ENCODE assay signal across 32 cellular contexts in genomic region chr11:125332821-125333220, GRCh38.
"Had no signal": no experiment of that assay in that cellular context is flagged by ENCODE, and none has a peak within 500 bp of the region (broad histone marks: within the 10 kb centered on the region; RNA-seq: fewer than 3 reads in every experiment).

No MANE protein-coding gene starts in this region.

- H3K4me3 Mint-ChIP-seq: activated CD4-positive, alpha-beta memory T cell treated with anti-CD3 and anti-CD28 coated beads, Interleukin-2, amount 10 ng/mL, durations not matched to agents 7 days and 5 days; activated CD8-positive, alpha-beta memory T cell treated with anti-CD3 and anti-CD28 coated beads, Interleukin-2, amount 10 ng/mL, durations not matched to agents 7 days and 5 days; activated naive CD4-positive, alpha-beta T cell treated with anti-CD3 and anti-CD28 coated beads, Interleukin-2, amount 10 ng/mL, durations not matched to agents 7 days and 5 days; activated naive CD8-positive, alpha-beta T cell; activated naive CD8-positive, alpha-beta T cell treated with anti-CD3 and anti-CD28 coated beads, Interleukin-2, amount 50 U/mL, for 24 hours; central memory CD8-positive, alpha-beta T cell had no signal

- H3K27ac ChIP-seq: breast epithelium, WERI-Rb-1 had no signal

- H3K4me3 ChIP-seq: breast epithelium had no signal

- H3K36me3 ChIP-seq: breast epithelium, WERI-Rb-1 had no signal

- H3K9me3 Mint-ChIP-seq: activated CD4-positive, alpha-beta memory T cell treated with anti-CD3 and anti-CD28 coated beads, Interleukin-2, amount 10 ng/mL, durations not matched to agents 7 days and 5 days; activated naive CD4-positive, alpha-beta T cell treated with anti-CD3 and anti-CD28 coated beads, Interleukin-2, amount 10 ng/mL, durations not matched to agents 7 days and 5 days; activated naive CD8-positive, alpha-beta T cell treated with anti-CD3 and anti-CD28 coated beads, Interleukin-2, amount 50 U/mL, for 24 hours; central memory CD8-positive, alpha-beta T cell had no signal

- H3K27ac Mint-ChIP-seq: activated CD4-positive, alpha-beta memory T cell treated with anti-CD3 and anti-CD28 coated beads, Interleukin-2, amount 10 ng/mL, durations not matched to agents 7 days and 5 days; activated CD8-positive, alpha-beta memory T cell treated with anti-CD3 and anti-CD28 coated beads, Interleukin-2, amount 10 ng/mL, durations not matched to agents 7 days and 5 days; activated naive CD4-positive, alpha-beta T cell treated with anti-CD3 and anti-CD28 coated beads, Interleukin-2, amount 10 ng/mL, durations not matched to agents 7 days and 5 days; activated naive CD8-positive, alpha-beta T cell; activated naive CD8-positive, alpha-beta T cell treated with anti-CD3 and anti-CD28 coated beads, Interleukin-2, amount 50 U/mL, for 24 hours had no signal

- ATAC-seq: activated CD8-positive, alpha-beta memory T cell treated with anti-CD3 and anti-CD28 coated beads, Interleukin-2, amount 10 ng/mL, durations not matched to agents 7 days and 5 days; activated naive CD8-positive, alpha-beta T cell treated with anti-CD3 and anti-CD28 coated beads, Interleukin-2, amount 50 U/mL, for 24 hours had no signal

- H3K4me1 Mint-ChIP-seq: activated CD4-positive, alpha-beta memory T cell treated with anti-CD3 and anti-CD28 coated beads, Interleukin-2, amount 10 ng/mL, durations not matched to agents 7 days and 5 days; activated CD8-positive, alpha-beta memory T cell treated with anti-CD3 and anti-CD28 coated beads, Interleukin-2, amount 10 ng/mL, durations not matched to agents 7 days and 5 days; activated naive CD4-positive, alpha-beta T cell treated with anti-CD3 and anti-CD28 coated beads, Interleukin-2, amount 10 ng/mL, durations not matched to agents 7 days and 5 days; activated naive CD8-positive, alpha-beta T cell treated with anti-CD3 and anti-CD28 coated beads, Interleukin-2, amount 50 U/mL, for 24 hours; central memory CD8-positive, alpha-beta T cell had no signal

- H3K9me3 ChIP-seq: breast epithelium had no signal

- H3K4me1 ChIP-seq: breast epithelium had no signal

- H3K36me3 Mint-ChIP-seq: activated CD8-positive, alpha-beta memory T cell treated with anti-CD3 and anti-CD28 coated beads, Interleukin-2, amount 10 ng/mL, durations not matched to agents 7 days and 5 days; activated naive CD4-positive, alpha-beta T cell treated with anti-CD3 and anti-CD28 coated beads, Interleukin-2, amount 10 ng/mL, durations not matched to agents 7 days and 5 days; activated naive CD8-positive, alpha-beta T cell had no signal

- DNase-seq: activated CD4-positive, alpha-beta memory T cell treated with anti-CD3 and anti-CD28 coated beads, Interleukin-2, amount 10 ng/mL, durations not matched to agents 7 days and 5 days; activated CD4-positive, alpha-beta T cell treated with anti-CD3 and anti-CD28 coated beads for 1 hour; activated CD4-positive, alpha-beta T cell treated with anti-CD3 and anti-CD28 coated beads for 48 hours; activated CD4-positive, CD25-positive, alpha-beta regulatory T cell; activated CD8-positive, alpha-beta memory T cell treated with anti-CD3 and anti-CD28 coated beads for 24 hours; activated CD8-positive, alpha-beta memory T cell treated with anti-CD3 and anti-CD28 coated beads, Interleukin-2, amount 10 ng/mL, durations not matched to agents 7 days and 5 days; activated CD8-positive, alpha-beta memory T cell treated with anti-CD3 and anti-CD28 coated beads, Interleukin-2, amount 50 U/mL, for 48 hours; activated effector memory CD4-positive, alpha-beta T cell treated with Interleukin-2 at 50 U/mL for 16 hours; activated naive CD4-positive, alpha-beta T cell treated with anti-CD3 and anti-CD28 coated beads, Interleukin-2, amount 10 ng/mL, durations not matched to agents 7 days and 5 days; activated naive CD8-positive, alpha-beta T cell treated with anti-CD3 and anti-CD28 coated beads, Interleukin-2, amount 50 U/mL, for 24 hours; activated T-cell treated with anti-CD3 and anti-CD28 coated beads, Interleukin-2, amount 50 U/mL, for 48 hours; KG1; MM.1S; MV-4-11; NCI-H1092; NCI-H1436 treated with DMSO at 0.1 percent for 48 hours; NCI-H1694 treated with DMSO at 0.1 percent for 48 hours; NCI-H2029; NCI-H345; NCI-H510A; NCI-H526; NCI-H748 treated with DMSO at 0.1 percent for 48 hours; OCI-M1; Right ventricle myocardium superior; SW 1271; T-helper 1 cell; T-helper 2 cell; T-helper 9 cell; WERI-Rb-1 had no signal
